ENCODE assay signal across 1 cellular context in the genomic region with DNA sequence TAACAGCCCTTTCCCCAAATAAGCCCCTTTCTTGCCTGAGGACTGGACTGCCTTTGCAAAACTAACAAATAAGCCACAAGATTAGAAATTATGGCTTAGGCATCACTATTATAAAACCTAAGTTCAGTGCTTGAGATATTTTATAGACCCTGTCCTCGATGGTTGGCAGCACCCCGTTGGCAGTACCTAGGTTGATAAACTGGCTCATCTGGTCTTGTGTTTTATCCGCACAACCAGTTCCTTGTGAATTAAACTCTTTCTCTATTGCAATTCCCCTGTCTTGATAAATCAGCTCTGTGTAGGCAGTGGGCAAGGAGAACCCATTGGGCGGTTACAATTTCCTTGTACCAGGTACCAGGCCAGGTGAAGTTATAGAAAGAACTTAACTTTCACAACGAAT.
TF ChIP-seq lines count a peak whose summit lies in the region.

No MANE protein-coding gene starts in this region.

TF ChIP-seq in SK-N-SH, 30 proteins besides CTCF, POLR2A, EP300 and RAD21 (continued from another document):
- TF ChIP-seq, protein P1, sequence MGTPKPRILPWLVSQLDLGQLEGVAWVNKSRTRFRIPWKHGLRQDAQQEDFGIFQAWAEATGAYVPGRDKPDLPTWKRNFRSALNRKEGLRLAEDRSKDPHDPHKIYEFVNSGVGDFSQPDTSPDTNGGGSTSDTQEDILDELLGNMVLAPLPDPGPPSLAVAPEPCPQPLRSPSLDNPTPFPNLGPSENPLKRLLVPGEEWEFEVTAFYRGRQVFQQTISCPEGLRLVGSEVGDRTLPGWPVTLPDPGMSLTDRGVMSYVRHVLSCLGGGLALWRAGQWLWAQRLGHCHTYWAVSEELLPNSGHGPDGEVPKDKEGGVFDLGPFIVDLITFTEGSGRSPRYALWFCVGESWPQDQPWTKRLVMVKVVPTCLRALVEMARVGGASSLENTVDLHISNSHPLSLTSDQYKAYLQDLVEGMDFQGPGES (IDR thresholded peaks at IDR 0.05; ENCODE audit: low read depth, low read length), result no peak
